In the genomic region with DNA sequence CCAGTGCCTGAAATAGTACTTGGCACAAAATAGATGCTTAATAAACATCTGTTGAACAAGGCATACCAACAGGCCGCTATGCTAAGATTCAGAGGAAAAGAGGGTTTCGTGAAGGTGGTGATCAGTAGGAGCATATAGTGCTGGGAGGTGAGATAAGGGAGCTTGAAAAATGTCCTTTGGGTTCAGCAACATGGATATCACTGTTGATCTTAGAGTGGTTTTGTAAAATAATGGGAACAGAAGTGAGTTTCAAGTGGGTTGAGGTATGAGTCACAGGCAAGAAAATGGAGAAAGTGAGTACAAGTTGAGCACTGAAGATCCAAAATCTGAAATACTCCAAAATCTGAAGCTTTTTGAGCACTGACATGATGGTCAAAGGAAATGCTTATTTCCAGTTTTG, we compare ENCODE assay signal across 1 cellular context.
TF ChIP-seq lines count a peak whose summit lies in the region.

No MANE protein-coding gene starts in this region.

TF ChIP-seq in GM23338, 12 proteins besides CTCF, POLR2A, EP300 and RAD21:
- no peak for TF ChIP-seq EZH2phosphoT487 (IDR thresholded peaks at IDR 0.05; ENCODE audit: unreplicated experiment)
- TF ChIP-seq, protein P1, sequence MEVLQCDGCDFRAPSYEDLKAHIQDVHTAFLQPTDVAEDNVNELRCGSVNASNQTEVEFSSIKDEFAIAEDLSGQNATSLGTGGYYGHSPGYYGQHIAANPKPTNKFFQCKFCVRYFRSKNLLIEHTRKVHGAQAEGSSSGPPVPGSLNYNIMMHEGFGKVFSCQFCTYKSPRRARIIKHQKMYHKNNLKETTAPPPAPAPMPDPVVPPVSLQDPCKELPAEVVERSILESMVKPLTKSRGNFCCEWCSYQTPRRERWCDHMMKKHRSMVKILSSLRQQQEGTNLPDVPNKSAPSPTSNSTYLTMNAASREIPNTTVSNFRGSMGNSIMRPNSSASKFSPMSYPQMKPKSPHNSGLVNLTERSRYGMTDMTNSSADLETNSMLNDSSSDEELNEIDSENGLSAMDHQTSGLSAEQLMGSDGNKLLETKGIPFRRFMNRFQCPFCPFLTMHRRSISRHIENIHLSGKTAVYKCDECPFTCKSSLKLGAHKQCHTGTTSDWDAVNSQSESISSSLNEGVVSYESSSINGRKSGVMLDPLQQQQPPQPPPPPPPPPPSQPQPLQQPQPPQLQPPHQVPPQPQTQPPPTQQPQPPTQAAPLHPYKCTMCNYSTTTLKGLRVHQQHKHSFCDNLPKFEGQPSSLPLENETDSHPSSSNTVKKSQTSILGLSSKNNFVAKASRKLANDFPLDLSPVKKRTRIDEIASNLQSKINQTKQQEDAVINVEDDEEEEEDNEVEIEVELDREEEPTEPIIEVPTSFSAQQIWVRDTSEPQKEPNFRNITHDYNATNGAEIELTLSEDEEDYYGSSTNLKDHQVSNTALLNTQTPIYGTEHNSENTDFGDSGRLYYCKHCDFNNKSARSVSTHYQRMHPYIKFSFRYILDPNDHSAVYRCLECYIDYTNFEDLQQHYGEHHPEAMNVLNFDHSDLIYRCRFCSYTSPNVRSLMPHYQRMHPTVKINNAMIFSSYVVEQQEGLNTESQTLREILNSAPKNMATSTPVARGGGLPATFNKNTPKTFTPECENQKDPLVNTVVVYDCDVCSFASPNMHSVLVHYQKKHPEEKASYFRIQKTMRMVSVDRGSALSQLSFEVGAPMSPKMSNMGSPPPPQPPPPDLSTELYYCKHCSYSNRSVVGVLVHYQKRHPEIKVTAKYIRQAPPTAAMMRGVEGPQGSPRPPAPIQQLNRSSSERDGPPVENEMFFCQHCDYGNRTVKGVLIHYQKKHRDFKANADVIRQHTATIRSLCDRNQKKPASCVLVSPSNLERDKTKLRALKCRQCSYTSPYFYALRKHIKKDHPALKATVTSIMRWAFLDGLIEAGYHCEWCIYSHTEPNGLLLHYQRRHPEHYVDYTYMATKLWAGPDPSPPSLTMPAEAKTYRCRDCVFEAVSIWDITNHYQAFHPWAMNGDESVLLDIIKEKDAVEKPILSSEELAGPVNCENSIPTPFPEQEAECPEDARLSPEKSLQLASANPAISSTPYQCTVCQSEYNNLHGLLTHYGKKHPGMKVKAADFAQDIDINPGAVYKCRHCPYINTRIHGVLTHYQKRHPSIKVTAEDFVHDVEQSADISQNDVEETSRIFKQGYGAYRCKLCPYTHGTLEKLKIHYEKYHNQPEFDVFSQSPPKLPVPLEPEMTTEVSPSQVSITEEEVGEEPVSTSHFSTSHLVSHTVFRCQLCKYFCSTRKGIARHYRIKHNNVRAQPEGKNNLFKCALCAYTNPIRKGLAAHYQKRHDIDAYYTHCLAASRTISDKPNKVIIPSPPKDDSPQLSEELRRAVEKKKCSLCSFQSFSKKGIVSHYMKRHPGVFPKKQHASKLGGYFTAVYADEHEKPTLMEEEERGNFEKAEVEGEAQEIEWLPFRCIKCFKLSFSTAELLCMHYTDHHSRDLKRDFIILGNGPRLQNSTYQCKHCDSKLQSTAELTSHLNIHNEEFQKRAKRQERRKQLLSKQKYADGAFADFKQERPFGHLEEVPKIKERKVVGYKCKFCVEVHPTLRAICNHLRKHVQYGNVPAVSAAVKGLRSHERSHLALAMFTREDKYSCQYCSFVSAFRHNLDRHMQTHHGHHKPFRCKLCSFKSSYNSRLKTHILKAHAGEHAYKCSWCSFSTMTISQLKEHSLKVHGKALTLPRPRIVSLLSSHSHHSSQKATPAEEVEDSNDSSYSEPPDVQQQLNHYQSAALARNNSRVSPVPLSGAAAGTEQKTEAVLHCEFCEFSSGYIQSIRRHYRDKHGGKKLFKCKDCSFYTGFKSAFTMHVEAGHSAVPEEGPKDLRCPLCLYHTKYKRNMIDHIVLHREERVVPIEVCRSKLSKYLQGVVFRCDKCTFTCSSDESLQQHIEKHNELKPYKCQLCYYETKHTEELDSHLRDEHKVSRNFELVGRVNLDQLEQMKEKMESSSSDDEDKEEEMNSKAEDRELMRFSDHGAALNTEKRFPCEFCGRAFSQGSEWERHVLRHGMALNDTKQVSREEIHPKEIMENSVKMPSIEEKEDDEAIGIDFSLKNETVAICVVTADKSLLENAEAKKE (CRISPR knock-in tag; IDR thresholded peaks at IDR 0.05) = no peak
